ENCODE assay signal across 27 cellular contexts in genomic region chr5:96331681-96332361, GRCh38.
DNase-seq lines count a peak whose midpoint lies in the region; ATAC-seq and TF ChIP-seq lines count a peak whose summit lies in the region.
"Had no signal": no experiment of that assay in that cellular context is flagged by ENCODE, and none has a peak within 500 bp of the region (broad histone marks: within the 10 kb centered on the region; RNA-seq: fewer than 3 reads in every experiment).

No MANE protein-coding gene starts in this region.

- H3K9ac ChIP-seq in GM23248 (no peak overlapping the region), mammary epithelial cell (ENCODE audit: insufficient read depth, low read length) (no peak overlapping the region)
- H3K9ac ChIP-seq: neural progenitor cell had no signal

- no peak for DNase-seq in GM23248
- DNase-seq in mammary epithelial cell = no peak
- peak in 1 of 3 donors; percentile 22 for DNase-seq in mucosa of descending colon
- DNase-seq in GM10266 (ENCODE audit: extremely low spot score) = no peak
- DNase-seq in NCI-H1417 treated with DMSO at 0.1 percent for 48 hours (lab: John Stamatoyannopoulos, UW) = no peak
- no peak for DNase-seq in activated gamma-delta T cell treated with Interleukin-2 at 50 U/mL for 16 hours
- no peak for DNase-seq in EL
- DNase-seq: ACHN; activated CD4-positive, CD25-positive, alpha-beta regulatory T cell treated with anti-CD3 and anti-CD28 coated beads, Interleukin-2, amount 50 U/mL, for 72 hours; activated CD8-positive, alpha-beta memory T cell treated with anti-CD3 and anti-CD28 coated beads, Interleukin-2, amount 50 U/mL, for 48 hours; activated CD8-positive, alpha-beta T cell treated with anti-CD3 and anti-CD28 coated beads for 36 hours; activated naive CD4-positive, alpha-beta T cell treated with anti-CD3 and anti-CD28 coated beads, Interleukin-2, amount 10 ng/mL, durations not matched to agents 7 days and 5 days; amniotic stem cell; brain microvascular endothelial cell; foreskin melanocyte; heart right ventricle; NCI-H1092; NCI-H187; NCI-H2171 treated with DMSO at 0.1 percent for 48 hours; NCI-H510A; stimulated activated CD4-positive, alpha-beta T cell treated with anti-CD3 and anti-CD28 coated beads, Interleukin-4, amount 100 ng/mL, for 1 hour; T-helper 2 cell had no signal

- peak overlapping the region; percentile 97 for H3K27ac ChIP-seq in 22Rv1
- peak overlapping the region; percentile 45 for H3K27ac ChIP-seq in GM23248
- H3K27ac ChIP-seq in mammary epithelial cell (ENCODE audit: insufficient read depth, low read depth, low read length) = no peak overlapping the region
- H3K27ac ChIP-seq: brain microvascular endothelial cell, neural progenitor cell, SK-N-MC had no signal

- H3K4me1 ChIP-seq in GM23248 (ENCODE audit: insufficient read depth) = peaks cover 58% of the 10 kb centered on the region
- H3K4me1 ChIP-seq in mammary epithelial cell (ENCODE audit: insufficient read depth, low read length) = peaks cover 40% of the 10 kb centered on the region
- peaks cover 8% of the 10 kb centered on the region for H3K4me1 ChIP-seq in mucosa of descending colon (ENCODE audit: low read depth)
- H3K4me1 ChIP-seq: neural progenitor cell had no signal

- peak; percentile 77 for ATAC-seq in mucosa of descending colon
- ATAC-seq: activated CD8-positive, alpha-beta T cell treated with anti-CD3 and anti-CD28 coated beads for 36 hours; HCT116 had no signal

- CTCF ChIA-PET in mammary epithelial cell (lab: Charles Lee; ENCODE audit: low non-redundant PET) = no interaction called here

- H3K9me2 ChIP-seq in GM23248 (ENCODE audit: insufficient read depth) = no peaks in the 10 kb centered on the region

- H3K9me3 ChIP-seq in GM23248 (ENCODE audit: low read depth) (no peaks in the 10 kb centered on the region), mammary epithelial cell (replicated peaks; ENCODE audit: insufficient read depth, low read length) (no peaks in the 10 kb centered on the region), mucosa of descending colon (no peaks in the 10 kb centered on the region)
- H3K9me3 ChIP-seq: heart right ventricle, tibial nerve had no signal

- no peak overlapping the region for H3K4me3 ChIP-seq in GM23248
- H3K4me3 ChIP-seq in mammary epithelial cell (replicated peaks in 1 of 3; ENCODE audit: insufficient read depth in 1 of 3, low read depth in 2 of 3, low read length in 3 of 3) = no peak overlapping the region
- no peak overlapping the region for H3K4me3 ChIP-seq in mucosa of descending colon
- H3K4me3 ChIP-seq: neural progenitor cell, SK-N-MC, tibial nerve had no signal

- H4K20me1 ChIP-seq in GM23248 (ENCODE audit: insufficient read depth) (no peaks in the 10 kb centered on the region), mammary epithelial cell (ENCODE audit: insufficient read depth, low read length) (no peaks in the 10 kb centered on the region)

- peaks cover 30% of the 10 kb centered on the region for H3F3A ChIP-seq in GM23248 (ENCODE audit: insufficient read depth)

- BruUV-seq in mammary epithelial cell (replicated peaks; lab: Mats Ljungman, UMichigan) = no TSS peak

- H2AFZ ChIP-seq in GM23248 (no peak overlapping the region), mammary epithelial cell (ENCODE audit: low read depth, low read length) (peak overlapping the region; percentile 14)

- H3K4me2 ChIP-seq in GM23248 (ENCODE audit: unreplicated experiment) (peak overlapping the region; percentile 29), mammary epithelial cell (ENCODE audit: insufficient read depth, low read depth, low read length) (no peak overlapping the region)
- H3K4me2 ChIP-seq: neural progenitor cell had no signal

- WGBS in GM23248 (ENCODE audit: low coverage in 1 of 2, low lambda C conversion rate in 2 of 2, missing lambda C conversion rate in 2 of 2), 2 experiments = 98% methylated on average over 2 of the region's 2 CpGs
- WGBS in mammary epithelial cell (ENCODE audit: low coverage, missing lambda C conversion rate) = 88% methylated on average over 2 of the region's 2 CpGs

- H3K36me3 ChIP-seq in GM23248 (ENCODE audit: low read depth) = no peaks in the 10 kb centered on the region
- no peaks in the 10 kb centered on the region for H3K36me3 ChIP-seq in mammary epithelial cell (ENCODE audit: insufficient read depth, low read length)
- no peaks in the 10 kb centered on the region for H3K36me3 ChIP-seq in mucosa of descending colon (ENCODE audit: low read depth)
- H3K36me3 ChIP-seq: brain microvascular endothelial cell, heart right ventricle, neural progenitor cell, tibial nerve had no signal

- in situ Hi-C loops in GM23248 (cut with MboI) = loop anchor here (10.0 kb wide), 1 partner anchor 377 kb away; no protein-coding TSS in a partner anchor
- in situ Hi-C loops in mammary epithelial cell (cut with MboI; ENCODE audit: low sequenced_read_pairs in 2 of 2) = loop anchor here in 1 of 2 donors (10.0 kb wide), 1 partner anchor 367 kb away; the partner anchor contains the start of gene ELL2

- TF ChIP-seq CTCF in 22Rv1 (IDR thresholded peaks at IDR 0.05) (no peak), mammary epithelial cell (conservative IDR thresholded peaks at IDR 0.05 in 1 of 2, IDR thresholded peaks at IDR 0.05 in 1 of 2; ENCODE audit: extremely low read depth in 1 of 2, insufficient read depth in 1 of 2, low read depth in 1 of 2, low read length in 2 of 2) (no peak), mucosa of descending colon (IDR thresholded peaks at IDR 0.05) (no peak), GM10266 (IDR thresholded peaks at IDR 0.05; ENCODE audit: control insufficient read depth, insufficient read depth, low read depth, missing control alignments) (no peak)

- dilution Hi-C loops in mammary epithelial cell (cut with HindIII; ENCODE audit: low sequenced_read_pairs) = loop anchor here (5.0 to 25.0 kb wide), 3 partner anchors 95 to 670 kb away; no protein-coding TSS in a partner anchor

- intact Hi-C loops in mammary epithelial cell (cut with micrococcal nuclease) = loop anchor here (10.0 kb wide), 1 partner anchor 687 kb away; the partner anchor contains the start of gene RFESD
- intact Hi-C loops in mucosa of descending colon (cut with DNase I, micrococcal nuclease) = loop anchor here in 1 of 2 donors (10.0 kb wide), 1 partner anchor 367 kb away; the partner anchor contains the start of gene ELL2

- H3K27me3 ChIP-seq in GM23248 (replicated peaks; ENCODE audit: insufficient read depth) (no peaks in the 10 kb centered on the region), mammary epithelial cell (ENCODE audit: insufficient read depth, low read length) (no peaks in the 10 kb centered on the region)
- H3K27me3 ChIP-seq: brain microvascular endothelial cell, heart right ventricle, neural progenitor cell, tibial nerve had no signal

- no peaks in the 10 kb centered on the region for H3K79me2 ChIP-seq in GM23248 (ENCODE audit: insufficient read depth)
- H3K79me2 ChIP-seq in mammary epithelial cell (ENCODE audit: insufficient read depth, low read length) = no peaks in the 10 kb centered on the region
